ENCODE assay signal across 9 cellular contexts in the genomic region with DNA sequence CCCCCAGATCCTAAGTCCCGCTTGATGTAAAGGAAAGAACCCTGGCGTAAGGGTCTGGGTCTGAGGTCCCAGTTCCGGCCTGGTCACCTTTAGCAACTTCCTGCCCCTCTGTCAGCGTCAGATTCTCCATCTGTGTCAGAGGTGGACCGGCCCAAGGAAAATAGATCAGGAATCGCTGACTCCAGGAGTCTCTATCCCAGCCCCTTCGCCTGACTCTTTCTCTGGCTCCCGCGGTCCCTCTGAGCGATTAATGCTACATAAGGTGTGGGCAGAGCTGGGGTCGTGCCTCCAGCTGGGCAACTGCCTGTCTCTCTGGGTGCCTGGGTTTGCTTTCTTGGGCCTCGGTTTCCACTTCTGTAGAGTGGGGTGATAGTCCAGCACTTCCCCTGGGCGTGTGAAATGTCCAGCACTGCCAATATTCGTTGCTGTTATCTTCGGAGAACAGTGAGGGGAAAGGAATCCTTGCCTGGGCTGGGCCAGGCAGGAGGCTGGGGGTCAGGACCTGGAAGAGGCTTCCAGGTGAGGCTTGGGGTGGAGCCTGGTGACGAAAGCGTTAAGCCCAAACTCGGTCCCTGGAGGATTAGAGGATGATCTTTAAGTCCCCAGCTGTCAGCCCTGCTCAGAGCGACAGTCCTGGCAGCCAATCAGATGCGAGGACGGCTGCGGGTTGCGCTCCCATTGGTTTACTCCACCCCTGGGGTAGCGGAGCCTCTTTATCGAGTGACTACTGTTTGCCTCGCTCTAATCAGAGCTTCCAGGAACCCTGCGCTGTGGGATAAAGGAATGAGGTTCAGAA. TPM values are rescaled to one million over a fixed set of nuclear protein-coding genes. Genes with fewer than 3 reads are reported as not detected.
DNase-seq lines count a peak whose midpoint lies in the region; ATAC-seq and TF ChIP-seq lines count a peak whose summit lies in the region.
"Had no signal": no experiment of that assay in that cellular context is flagged by ENCODE, and none has a peak within 500 bp of the region (broad histone marks: within the 10 kb centered on the region; RNA-seq: fewer than 3 reads in every experiment).

No MANE protein-coding gene starts in this region.

- POLR2A ChIA-PET in CD4-positive, alpha-beta T cell (lab: Charles Lee), result interaction anchor here (0.8 to 9.0 kb wide), 22 partner anchors 9 to 229 kb away, joined by 3 to 203 read pairs (median 5); a partner anchor contains a TSS
- POLR2A ChIA-PET in naive thymus-derived CD8-positive, alpha-beta T cell (lab: Charles Lee), result interaction anchor here (0.7 to 12.3 kb wide), 14 partner anchors 8 to 1199 kb away, joined by 3 to 768 read pairs (median 4); a partner anchor contains a TSS

- H3K27me3 ChIP-seq in CD4-positive, alpha-beta T cell (ENCODE audit: control insufficient read depth, insufficient read depth, low read length), result no peaks in the 10 kb centered on the region

- no peaks in the 10 kb centered on the region for H3K9me3 Mint-ChIP-seq in CD4-positive, alpha-beta T cell
- H3K9me3 Mint-ChIP-seq in naive thymus-derived CD8-positive, alpha-beta T cell, result no peaks in the 10 kb centered on the region

- peak overlapping the region; percentile 51 for H3K27ac ChIP-seq in CD4-positive, alpha-beta T cell (ENCODE audit: low read depth, low read length)

- peaks cover 52% of the 10 kb centered on the region for H3K4me1 Mint-ChIP-seq in CD4-positive, alpha-beta T cell (ENCODE audit: low read depth)
- peaks cover 26 to 60% (median 49%) of the 10 kb centered on the region in 4 donors for H3K4me1 Mint-ChIP-seq in naive thymus-derived CD8-positive, alpha-beta T cell

- no peaks in the 10 kb centered on the region for H3K27me3 Mint-ChIP-seq in CD4-positive, alpha-beta T cell
- H3K27me3 Mint-ChIP-seq in naive thymus-derived CD8-positive, alpha-beta T cell, result no peaks in the 10 kb centered on the region

- H3K4me3 ChIP-seq in fibroblast of mammary gland (ENCODE audit: control insufficient read depth, low read depth, low read length), result peak overlapping the region; percentile 57

- peak; percentile 79 to 91 (median 88) for DNase-seq in CD4-positive, alpha-beta T cell
- peak; percentile 86 to 89 for DNase-seq in Kasumi-1 (lab: John Stamatoyannopoulos, UW)
- DNase-seq in RKO (ENCODE audit: low spot score), result peak; percentile 93
- DNase-seq in activated T-helper 1 cell treated with anti-CD3 and anti-CD28 coated beads, Interleukin-2, amount 50 U/mL, for 16 hours (ENCODE audit: low read depth in 1 of 2, low spot score in 1 of 2), result peak; percentile 83 to 86
- peak; percentile 93 for DNase-seq in fibroblast of mammary gland (ENCODE audit: low read depth)
- DNase-seq in naive thymus-derived CD8-positive, alpha-beta T cell, result peak; percentile 73 to 95 (median 86)
- DNase-seq in stimulated activated CD8-positive, alpha-beta memory T cell treated with anti-CD3 and anti-CD28 coated beads, Interleukin-7, amount 100 ng/mL, for 48 hours (ENCODE audit: extremely low read depth in 1 of 2, low read depth in 1 of 2), result peak; percentile 76 to 88

- H3K27ac Mint-ChIP-seq in CD4-positive, alpha-beta T cell, result peak overlapping the region; percentile 92
- H3K27ac Mint-ChIP-seq in naive thymus-derived CD8-positive, alpha-beta T cell, result peak overlapping the region; percentile 85 to 98 (median 94)

- H3K4me3 Mint-ChIP-seq in CD4-positive, alpha-beta T cell, result peak overlapping the region; percentile 100
- H3K4me3 Mint-ChIP-seq in naive thymus-derived CD8-positive, alpha-beta T cell, result peak overlapping the region; percentile 93 to 100 (median 99)

- TF ChIP-seq CTCF in CD4-positive, alpha-beta T cell (IDR thresholded peaks at IDR 0.05), result no peak
- TF ChIP-seq CTCF in fibroblast of mammary gland (conservative IDR thresholded peaks at IDR 0.05; ENCODE audit: control insufficient read depth, insufficient read depth, low read depth, low read length), result no peak

- H3K36me3 Mint-ChIP-seq in CD4-positive, alpha-beta T cell (ENCODE audit: low read depth), result peaks cover 67% of the 10 kb centered on the region
- H3K36me3 Mint-ChIP-seq in naive thymus-derived CD8-positive, alpha-beta T cell, result peaks cover 0 to 50% (median 10%) of the 10 kb centered on the region in 3 donors

- CTCF ChIA-PET in CD4-positive, alpha-beta T cell (lab: Charles Lee), result interaction anchor here (0.8 to 3.6 kb wide), 9 partner anchors 19 to 226 kb away, joined by 3 to 20 read pairs (median 3); a partner anchor contains a TSS

- peak; percentile 52 for ATAC-seq in CD4-positive, alpha-beta T cell (ENCODE audit: poor library complexity)
- peak; percentile 36 for ATAC-seq in GM21576 (IDR thresholded peaks at IDR 0.05; ENCODE audit: unreplicated experiment)
- peak; percentile 52 to 58 for ATAC-seq in naive thymus-derived CD8-positive, alpha-beta T cell

- intact Hi-C loops in CD4-positive, alpha-beta T cell (cut with DNase I, micrococcal nuclease), result loop anchor here (1.0 to 2.0 kb wide), 2 partner anchors 9 to 20 kb away; a partner anchor contains a TSS

- no peaks in the 10 kb centered on the region for H3K9me3 ChIP-seq in CD4-positive, alpha-beta T cell (ENCODE audit: control insufficient read depth, low read length)

RNA-seq across cellular contexts. Expression of a gene that starts 0.8 kb away (rescaled TPM):
- total RNA-seq in CD4-positive, alpha-beta T cell, result 100 to 1,000 TPM; 114 to 118 TPM
- total RNA-seq in naive thymus-derived CD8-positive, alpha-beta T cell, result 100 to 1,000 TPM; 221 to 232 TPM
- 10 to 100 TPM in 1 of 3 donors, 1 to 10 TPM in 2; 4.2 to 14.4 (median 8.7) TPM for polyA plus RNA-seq in naive thymus-derived CD8-positive, alpha-beta T cell

RNA-seq across cellular contexts. Expression of a gene that starts 14.3 kb away (rescaled TPM):
- 100 to 1,000 TPM; 307 to 318 TPM for total RNA-seq in CD4-positive, alpha-beta T cell
- 100 to 1,000 TPM; 211 to 216 TPM for total RNA-seq in naive thymus-derived CD8-positive, alpha-beta T cell
- polyA plus RNA-seq in naive thymus-derived CD8-positive, alpha-beta T cell, result 100 to 1,000 TPM; 498 to 693 (median 515) TPM

RNA-seq across cellular contexts. Expression of a gene that starts 19.4 kb away (rescaled TPM):
- total RNA-seq in CD4-positive, alpha-beta T cell, result not detected
- not detected for total RNA-seq in naive thymus-derived CD8-positive, alpha-beta T cell
- not detected for polyA plus RNA-seq in naive thymus-derived CD8-positive, alpha-beta T cell
- total RNA-seq: T-helper 2 cell treated with Interferon-gamma antibody and Interleukin-4, amounts not matched to agents 100 ng/mL and 5 ng/mL, for 36 hours had no signal

RNA-seq across cellular contexts. Expression of a gene that starts 19.8 kb away (rescaled TPM):
- 100 to 1,000 TPM; 388 to 390 TPM for total RNA-seq in CD4-positive, alpha-beta T cell
- 100 to 1,000 TPM; 331 to 365 TPM for total RNA-seq in naive thymus-derived CD8-positive, alpha-beta T cell
- 10 to 100 TPM; 37.9 to 77.0 (median 52.0) TPM for polyA plus RNA-seq in naive thymus-derived CD8-positive, alpha-beta T cell

RNA-seq across cellular contexts. Expression of a gene that starts 26.3 kb away (rescaled TPM):
- 100 to 1,000 TPM; 861 to 878 TPM for total RNA-seq in CD4-positive, alpha-beta T cell
- total RNA-seq in naive thymus-derived CD8-positive, alpha-beta T cell, result 1,000 to 10,000 TPM; 1,025 to 1,060 TPM
- polyA plus RNA-seq in naive thymus-derived CD8-positive, alpha-beta T cell, result 100 to 1,000 TPM; 261 to 681 (median 358) TPM

Comparison
In these comparisons a context has a peak if more than half of its experiments do, and no peak if none do; other contexts are left out.
1. Peak in every context shown above with its lines: DNase-seq, ATAC-seq, H3K4me3 ChIP-seq and H3K27ac ChIP-seq.